Comparison of ENCODE assay signal across 9 cellular contexts in the genomic region with DNA sequence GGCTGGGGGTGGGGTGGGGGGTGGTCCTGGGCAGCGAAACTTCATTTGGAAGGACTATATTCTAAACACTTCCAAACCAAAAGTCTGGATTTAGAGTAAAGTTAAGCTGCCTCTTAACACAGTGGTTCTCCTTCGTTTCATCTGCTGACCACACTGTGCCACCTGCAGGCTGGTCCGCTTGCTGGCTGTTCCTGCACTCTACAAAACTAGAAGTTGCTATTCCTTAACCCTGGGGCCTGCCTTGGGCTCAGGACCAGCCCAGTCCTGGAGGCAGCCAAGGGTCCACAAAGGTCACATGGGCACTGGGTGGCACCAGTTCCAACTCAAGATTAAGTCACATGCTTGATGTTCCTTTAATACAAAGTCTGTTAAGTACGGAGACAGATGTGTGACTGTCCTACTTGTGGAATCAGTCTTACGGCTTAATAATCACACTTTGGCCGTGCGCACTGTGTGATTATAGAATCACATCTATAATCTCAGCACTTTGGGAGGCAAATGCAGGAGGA.
DNase-seq lines count a peak whose midpoint lies in the region; ATAC-seq and TF ChIP-seq lines count a peak whose summit lies in the region.
"Had no signal": no experiment of that assay in that cellular context is flagged by ENCODE, and none has a peak within 500 bp of the region (broad histone marks: within the 10 kb centered on the region; RNA-seq: fewer than 3 reads in every experiment).

No MANE protein-coding gene starts in this region.

- intact Hi-C loops in Calu3 (cut with micrococcal nuclease; ENCODE audit: unreplicated experiment): no loop called here
- intact Hi-C loops in activated CD8-positive, alpha-beta T cell treated with anti-CD3 and anti-CD28 coated beads for 36 hours (cut with micrococcal nuclease): loop anchor here (10.0 kb wide), 1 partner anchor 316 kb away; the partner anchor contains the start of gene LDLRAD4
- intact Hi-C loops in heart right ventricle (cut with DNase I): loop anchor here (1.0 to 5.0 kb wide), 4 partner anchors 314 to 319 kb away; partner anchors contain the start of gene LDLRAD4 (in 5 of the 10)

- H3K27me3 ChIP-seq in HL-60 (ENCODE audit: insufficient read depth, poor library complexity, severe bottlenecking) (no peaks in the 10 kb centered on the region), heart right ventricle (no peaks in the 10 kb centered on the region)

- peaks cover 0 to 4% (median 0%) of the 10 kb centered on the region in 9 donors for H3K36me3 ChIP-seq in heart right ventricle

- H3K27me3 Mint-ChIP-seq in Calu3 (ENCODE audit: unreplicated experiment): peaks cover 93% of the 10 kb centered on the region
- H3K27me3 Mint-ChIP-seq in activated CD8-positive, alpha-beta T cell treated with anti-CD3 and anti-CD28 coated beads for 36 hours: no peaks in the 10 kb centered on the region

- H3K4me1 Mint-ChIP-seq in Calu3 (ENCODE audit: low read depth, unreplicated experiment): no peaks in the 10 kb centered on the region
- H3K4me1 Mint-ChIP-seq in activated CD8-positive, alpha-beta T cell treated with anti-CD3 and anti-CD28 coated beads for 36 hours (ENCODE audit: low read depth): peaks cover 37% of the 10 kb centered on the region

- TF ChIP-seq CTCF in Calu3 (IDR thresholded peaks at IDR 0.05; ENCODE audit: unreplicated experiment) (no peak), HL-60 (IDR thresholded peaks at IDR 0.05; ENCODE audit: insufficient read depth, low read length) (peak; percentile 54), heart right ventricle (IDR thresholded peaks at IDR 0.05) (peak; percentile 14 to 72 (median 55))
- no peak for TF ChIP-seq CTCF in activated CD8-positive, alpha-beta T cell treated with anti-CD3 and anti-CD28 coated beads for 36 hours (IDR thresholded peaks at IDR 0.05)

- peak; percentile 22 for DNase-seq in Calu3
- peak in 1 of 2 experiments; percentile 68 for DNase-seq in HL-60 (ENCODE audit: low read depth in 1 of 2, low spot score in 1 of 2)
- peak; percentile 29 for DNase-seq in activated CD8-positive, alpha-beta T cell treated with anti-CD3 and anti-CD28 coated beads for 36 hours
- peak; percentile 59 to 62 for DNase-seq in heart right ventricle
- peak; percentile 42 for DNase-seq in putamen (ENCODE audit: low spot score)
- no peak for DNase-seq in SKM-1 (lab: John Stamatoyannopoulos, UW; ENCODE audit: unreplicated experiment)

- POLR2A ChIA-PET in activated CD8-positive, alpha-beta T cell treated with anti-CD3 and anti-CD28 coated beads for 36 hours (lab: Charles Lee): no interaction called here

- no peaks in the 10 kb centered on the region for H3K9me3 ChIP-seq in heart right ventricle

- H3K4me1 ChIP-seq in heart right ventricle: peaks cover 0 to 20% (median 13%) of the 10 kb centered on the region in 9 donors

- no peak overlapping the region for H3K4me3 Mint-ChIP-seq in Calu3 (ENCODE audit: low read depth, unreplicated experiment)
- H3K4me3 Mint-ChIP-seq in activated CD8-positive, alpha-beta T cell treated with anti-CD3 and anti-CD28 coated beads for 36 hours: no peak overlapping the region

- H3K9me3 Mint-ChIP-seq in Calu3 (ENCODE audit: low read depth, unreplicated experiment): no peaks in the 10 kb centered on the region
- H3K9me3 Mint-ChIP-seq in activated CD8-positive, alpha-beta T cell treated with anti-CD3 and anti-CD28 coated beads for 36 hours: no peaks in the 10 kb centered on the region

- peaks cover 7% of the 10 kb centered on the region for H3K36me3 Mint-ChIP-seq in Calu3 (ENCODE audit: insufficient read depth, unreplicated experiment)
- no peaks in the 10 kb centered on the region for H3K36me3 Mint-ChIP-seq in activated CD8-positive, alpha-beta T cell treated with anti-CD3 and anti-CD28 coated beads for 36 hours (ENCODE audit: low read depth)

- CTCF ChIA-PET in Calu3 (lab: Charles Lee): interaction anchor here (1.0 kb wide), 1 partner anchor 315 kb away, joined by 5 read pairs; no protein-coding TSS in a partner anchor
- CTCF ChIA-PET in activated CD8-positive, alpha-beta T cell treated with anti-CD3 and anti-CD28 coated beads for 36 hours (lab: Charles Lee): interaction anchor here (0.6 kb wide), 1 partner anchor 100 kb away, joined by 3 read pairs; no protein-coding TSS in a partner anchor

- H3K4me3 ChIP-seq in HL-60 (replicated peaks; ENCODE audit: insufficient read depth, low read length): no peak overlapping the region
- H3K4me3 ChIP-seq in heart right ventricle: no peak overlapping the region
- H3K4me3 ChIP-seq: SK-N-MC had no signal

- WGBS in heart right ventricle, 2 donors: 70% methylated on average over 7 of the region's 7 CpGs

- H3K27ac ChIP-seq in HL-60 (replicated peaks) (no peak overlapping the region), heart right ventricle (peak overlapping the region in 3 of 10 donors; percentile 31 to 66 (median 49))
- H3K27ac ChIP-seq: SK-N-MC had no signal

- no peak overlapping the region for H3K27ac Mint-ChIP-seq in Calu3 (ENCODE audit: unreplicated experiment)
- no peak overlapping the region for H3K27ac Mint-ChIP-seq in activated CD8-positive, alpha-beta T cell treated with anti-CD3 and anti-CD28 coated beads for 36 hours

- peak; percentile 49 for ATAC-seq in activated CD8-positive, alpha-beta T cell treated with anti-CD3 and anti-CD28 coated beads for 36 hours
- ATAC-seq in heart right ventricle (peak; percentile 77 to 93 (median 90)), GM21737 (IDR thresholded peaks at IDR 0.05; ENCODE audit: unreplicated experiment) (no peak), HG03457 (IDR thresholded peaks at IDR 0.05; ENCODE audit: unreplicated experiment) (no peak)

- no TSS peak for BruUV-seq in Calu3 (replicated peaks; lab: Mats Ljungman, UMichigan)

Comparison
In these comparisons a context has a peak if more than half of its experiments do, and no peak if none do; other contexts are left out.
1. CTCF ChIP-seq: peak in HL-60 (single experiment) and heart right ventricle (9 of 9); none in Calu3 (single experiment) and activated CD8-positive, alpha-beta T cell treated with anti-CD3 and anti-CD28 coated beads for 36 hours (single experiment).
2. ATAC-seq: peak in activated CD8-positive, alpha-beta T cell treated with anti-CD3 and anti-CD28 coated beads for 36 hours (single experiment) and heart right ventricle (8 of 8); none in GM21737 (single experiment) and HG03457 (single experiment).